1 cellular context compared by ENCODE assay signal in the genomic region with DNA sequence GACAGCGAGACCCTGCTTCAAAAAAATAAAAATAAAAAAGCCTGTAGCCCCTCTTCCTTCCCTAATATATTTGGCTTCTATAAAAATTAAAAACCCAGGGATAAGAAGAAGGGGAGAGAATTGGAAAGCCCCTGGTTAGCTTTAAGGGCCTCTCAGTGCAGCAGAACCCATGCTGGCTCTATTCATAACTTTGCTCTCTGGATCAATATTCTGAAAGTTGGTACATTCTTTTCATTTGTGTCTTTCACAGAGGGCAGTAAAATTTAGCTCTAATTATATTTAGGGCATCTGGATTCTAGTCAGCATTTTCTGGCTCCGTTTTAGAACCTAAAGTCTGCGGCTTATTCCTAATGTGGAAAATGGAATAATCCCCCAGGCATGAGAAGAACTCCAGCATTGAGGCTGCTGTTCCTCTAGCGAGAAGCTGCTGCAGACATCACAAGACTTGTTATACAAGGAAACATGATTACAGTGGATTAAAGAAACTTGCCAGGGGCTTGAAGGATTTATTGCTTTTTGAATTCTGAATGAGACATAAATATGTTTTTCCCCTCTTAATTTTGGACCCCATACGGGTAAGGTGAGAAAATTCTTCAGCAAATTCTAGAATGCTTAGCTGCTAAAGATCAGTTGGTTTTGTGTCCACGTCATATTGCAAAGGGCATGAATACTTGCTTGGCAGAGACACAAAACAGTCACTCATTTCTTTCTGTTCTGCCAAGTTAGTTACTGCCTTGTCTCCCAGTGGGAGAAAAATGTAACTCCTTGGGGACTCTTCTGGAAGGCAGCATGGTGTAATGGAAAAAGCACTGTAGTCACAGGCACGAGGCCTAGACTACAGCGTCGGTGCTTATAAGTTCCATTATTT.
TF ChIP-seq lines count a peak whose summit lies in the region.

No MANE protein-coding gene starts in this region.

TF ChIP-seq in SK-N-SH, 30 proteins besides CTCF, POLR2A, EP300 and RAD21 (continued from another document):
- TF ChIP-seq, protein P1, sequence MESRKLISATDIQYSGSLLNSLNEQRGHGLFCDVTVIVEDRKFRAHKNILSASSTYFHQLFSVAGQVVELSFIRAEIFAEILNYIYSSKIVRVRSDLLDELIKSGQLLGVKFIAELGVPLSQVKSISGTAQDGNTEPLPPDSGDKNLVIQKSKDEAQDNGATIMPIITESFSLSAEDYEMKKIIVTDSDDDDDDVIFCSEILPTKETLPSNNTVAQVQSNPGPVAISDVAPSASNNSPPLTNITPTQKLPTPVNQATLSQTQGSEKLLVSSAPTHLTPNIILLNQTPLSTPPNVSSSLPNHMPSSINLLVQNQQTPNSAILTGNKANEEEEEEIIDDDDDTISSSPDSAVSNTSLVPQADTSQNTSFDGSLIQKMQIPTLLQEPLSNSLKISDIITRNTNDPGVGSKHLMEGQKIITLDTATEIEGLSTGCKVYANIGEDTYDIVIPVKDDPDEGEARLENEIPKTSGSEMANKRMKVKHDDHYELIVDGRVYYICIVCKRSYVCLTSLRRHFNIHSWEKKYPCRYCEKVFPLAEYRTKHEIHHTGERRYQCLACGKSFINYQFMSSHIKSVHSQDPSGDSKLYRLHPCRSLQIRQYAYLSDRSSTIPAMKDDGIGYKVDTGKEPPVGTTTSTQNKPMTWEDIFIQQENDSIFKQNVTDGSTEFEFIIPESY (IDR thresholded peaks at IDR 0.05; ENCODE audit: borderline replicate concordance, low read depth): no peak
- TF ChIP-seq SIN3A (IDR thresholded peaks at IDR 0.05; ENCODE audit: borderline replicate concordance, low read depth, low read length) (no peak), TCF12 (IDR thresholded peaks at IDR 0.05) (peak; percentile 74), ELF1 (IDR thresholded peaks at IDR 0.05) (no peak), JUND (IDR thresholded peaks at IDR 0.05) (peak; percentile 17; the same call in 1 of the 2 replicates), YY1 (IDR thresholded peaks at IDR 0.05; ENCODE audit: low read depth) (no peak), GATA2 (CRISPR knock-in tag; IDR thresholded peaks at IDR 0.05) (no peak), FOSL2 (IDR thresholded peaks at IDR 0.05; ENCODE audit: borderline replicate concordance, low read depth) (no peak), GABPA (IDR thresholded peaks at IDR 0.05; ENCODE audit: low read depth) (no peak), MEF2A (IDR thresholded peaks at IDR 0.05; ENCODE audit: borderline replicate concordance, low read depth) (peak; percentile 49; the same call in 1 of the 2 replicates), NFIC (IDR thresholded peaks at IDR 0.05; ENCODE audit: borderline replicate concordance) (peak; percentile 78)
- TF ChIP-seq, protein P2, sequence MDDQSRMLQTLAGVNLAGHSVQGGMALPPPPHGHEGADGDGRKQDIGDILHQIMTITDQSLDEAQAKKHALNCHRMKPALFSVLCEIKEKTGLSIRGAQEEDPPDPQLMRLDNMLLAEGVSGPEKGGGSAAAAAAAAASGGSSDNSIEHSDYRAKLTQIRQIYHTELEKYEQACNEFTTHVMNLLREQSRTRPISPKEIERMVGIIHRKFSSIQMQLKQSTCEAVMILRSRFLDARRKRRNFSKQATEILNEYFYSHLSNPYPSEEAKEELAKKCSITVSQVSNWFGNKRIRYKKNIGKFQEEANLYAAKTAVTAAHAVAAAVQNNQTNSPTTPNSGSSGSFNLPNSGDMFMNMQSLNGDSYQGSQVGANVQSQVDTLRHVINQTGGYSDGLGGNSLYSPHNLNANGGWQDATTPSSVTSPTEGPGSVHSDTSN (IDR thresholded peaks at IDR 0.05): peak; percentile 82
- TF ChIP-seq, protein P3, sequence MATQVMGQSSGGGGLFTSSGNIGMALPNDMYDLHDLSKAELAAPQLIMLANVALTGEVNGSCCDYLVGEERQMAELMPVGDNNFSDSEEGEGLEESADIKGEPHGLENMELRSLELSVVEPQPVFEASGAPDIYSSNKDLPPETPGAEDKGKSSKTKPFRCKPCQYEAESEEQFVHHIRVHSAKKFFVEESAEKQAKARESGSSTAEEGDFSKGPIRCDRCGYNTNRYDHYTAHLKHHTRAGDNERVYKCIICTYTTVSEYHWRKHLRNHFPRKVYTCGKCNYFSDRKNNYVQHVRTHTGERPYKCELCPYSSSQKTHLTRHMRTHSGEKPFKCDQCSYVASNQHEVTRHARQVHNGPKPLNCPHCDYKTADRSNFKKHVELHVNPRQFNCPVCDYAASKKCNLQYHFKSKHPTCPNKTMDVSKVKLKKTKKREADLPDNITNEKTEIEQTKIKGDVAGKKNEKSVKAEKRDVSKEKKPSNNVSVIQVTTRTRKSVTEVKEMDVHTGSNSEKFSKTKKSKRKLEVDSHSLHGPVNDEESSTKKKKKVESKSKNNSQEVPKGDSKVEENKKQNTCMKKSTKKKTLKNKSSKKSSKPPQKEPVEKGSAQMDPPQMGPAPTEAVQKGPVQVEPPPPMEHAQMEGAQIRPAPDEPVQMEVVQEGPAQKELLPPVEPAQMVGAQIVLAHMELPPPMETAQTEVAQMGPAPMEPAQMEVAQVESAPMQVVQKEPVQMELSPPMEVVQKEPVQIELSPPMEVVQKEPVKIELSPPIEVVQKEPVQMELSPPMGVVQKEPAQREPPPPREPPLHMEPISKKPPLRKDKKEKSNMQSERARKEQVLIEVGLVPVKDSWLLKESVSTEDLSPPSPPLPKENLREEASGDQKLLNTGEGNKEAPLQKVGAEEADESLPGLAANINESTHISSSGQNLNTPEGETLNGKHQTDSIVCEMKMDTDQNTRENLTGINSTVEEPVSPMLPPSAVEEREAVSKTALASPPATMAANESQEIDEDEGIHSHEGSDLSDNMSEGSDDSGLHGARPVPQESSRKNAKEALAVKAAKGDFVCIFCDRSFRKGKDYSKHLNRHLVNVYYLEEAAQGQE (IDR thresholded peaks at IDR 0.05; ENCODE audit: low read depth, low read length): no peak
- TF ChIP-seq, protein P4, sequence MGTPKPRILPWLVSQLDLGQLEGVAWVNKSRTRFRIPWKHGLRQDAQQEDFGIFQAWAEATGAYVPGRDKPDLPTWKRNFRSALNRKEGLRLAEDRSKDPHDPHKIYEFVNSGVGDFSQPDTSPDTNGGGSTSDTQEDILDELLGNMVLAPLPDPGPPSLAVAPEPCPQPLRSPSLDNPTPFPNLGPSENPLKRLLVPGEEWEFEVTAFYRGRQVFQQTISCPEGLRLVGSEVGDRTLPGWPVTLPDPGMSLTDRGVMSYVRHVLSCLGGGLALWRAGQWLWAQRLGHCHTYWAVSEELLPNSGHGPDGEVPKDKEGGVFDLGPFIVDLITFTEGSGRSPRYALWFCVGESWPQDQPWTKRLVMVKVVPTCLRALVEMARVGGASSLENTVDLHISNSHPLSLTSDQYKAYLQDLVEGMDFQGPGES (IDR thresholded peaks at IDR 0.05; ENCODE audit: low read depth, low read length): no peak
